Comparison of ENCODE assay signal across 19 cellular contexts in the genomic region with DNA sequence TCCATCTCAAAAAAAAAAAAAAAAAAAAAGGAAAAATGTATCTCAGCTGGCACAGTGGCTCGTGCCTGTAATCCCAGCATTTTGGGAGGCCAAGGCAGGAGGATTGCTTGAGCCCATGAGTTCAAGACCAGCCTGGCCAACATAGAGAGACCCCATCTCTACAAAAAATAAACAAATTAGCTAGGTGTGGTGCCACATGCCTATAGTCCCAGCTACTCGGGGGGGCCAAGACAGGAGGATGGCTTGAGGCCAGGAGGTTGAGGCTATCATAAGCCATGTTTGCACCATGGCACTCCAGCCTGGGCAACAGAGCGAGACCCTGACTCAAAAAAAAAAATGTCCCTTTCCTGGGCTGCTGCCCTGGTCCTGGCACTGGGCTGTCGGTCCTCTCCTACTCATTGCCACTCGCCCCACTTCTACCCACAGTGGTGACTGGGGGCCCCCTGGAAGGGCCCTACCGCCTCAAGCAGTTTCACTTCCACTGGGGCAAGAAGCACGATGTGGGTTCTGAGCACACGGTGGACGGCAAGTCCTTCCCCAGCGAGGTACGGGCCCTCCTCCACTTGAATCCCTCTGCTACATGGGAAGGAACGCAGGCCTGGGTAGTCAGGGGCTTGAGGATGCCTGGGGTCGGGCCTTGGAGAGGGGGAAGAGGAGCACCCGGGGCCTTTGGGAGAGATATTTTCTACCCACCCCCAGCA. TPM values are rescaled to one million over a fixed set of nuclear protein-coding genes. Genes with fewer than 3 reads are reported as not detected.
"Had no signal": no experiment of that assay in that cellular context is flagged by ENCODE, and none has a peak within 500 bp of the region (broad histone marks: within the 10 kb centered on the region; RNA-seq: fewer than 3 reads in every experiment).

No MANE protein-coding gene starts in this region.

- H3K4me3 Mint-ChIP-seq: nephron; stimulated activated naive CD8-positive, alpha-beta T cell treated with anti-CD3 and anti-CD28 coated beads, Interleukin-15, Interleukin-2, amounts not matched to agents 100 ng/mL and 50 ng/mL, for 24 hours had no signal

- H3K27ac Mint-ChIP-seq: nephron; stimulated activated naive CD8-positive, alpha-beta T cell treated with anti-CD3 and anti-CD28 coated beads, Interleukin-15, Interleukin-2, amounts not matched to agents 100 ng/mL and 50 ng/mL, for 24 hours had no signal

- H3K4me3 ChIP-seq: cardiac muscle cell, heart right ventricle, left lung, upper lobe of left lung had no signal

- H3K9me3 ChIP-seq: heart right ventricle, left lung, upper lobe of left lung had no signal

- H3K36me3 ChIP-seq: cardiac muscle cell, heart right ventricle, left lung, upper lobe of left lung had no signal

- ATAC-seq: heart right ventricle, left lung, sciatic nerve had no signal

- DNase-seq: activated CD4-positive, alpha-beta T cell treated with anti-CD3 and anti-CD28 coated beads, Interleukin-2, amount 50 U/mL, for 4 hours; activated naive CD4-positive, alpha-beta T cell; activated T-cell treated with anti-CD3 and anti-CD28 coated beads, Interleukin-2, amount 50 U/mL, for 48 hours; heart right ventricle; left lung; T-helper 2 cell; upper lobe of left lung had no signal

- H3K4me1 ChIP-seq: left lung, upper lobe of left lung had no signal

- H3K9me3 Mint-ChIP-seq: nephron; stimulated activated naive CD8-positive, alpha-beta T cell treated with anti-CD3 and anti-CD28 coated beads, Interleukin-15, Interleukin-2, amounts not matched to agents 100 ng/mL and 50 ng/mL, for 24 hours had no signal

- H3K27ac ChIP-seq: cardiac muscle cell, heart right ventricle, left lung, upper lobe of left lung had no signal

- FAIRE-seq: colon, frontal cortex, islet of Langerhans had no signal

RNA-seq across cellular contexts. Expression of a gene that starts 6.1 kb away (rescaled TPM):
- total RNA-seq: frontal cortex, heart right ventricle, left lung, mucosa of gallbladder, omental fat pad, pulmonary artery endothelial cell, sciatic nerve, temporal lobe, upper lobe of left lung had no signal
- polyA plus RNA-seq: heart right ventricle had no signal

RNA-seq across cellular contexts. Expression of a gene that starts 48.9 kb away (rescaled TPM):
- total RNA-seq: cardiac muscle cell, left lung, mucosa of gallbladder, omental fat pad had no signal
- polyA plus RNA-seq: adipose tissue, cardiac muscle cell, heart right ventricle had no signal
